ENCODE assay signal across 19 cellular contexts in the genomic region with DNA sequence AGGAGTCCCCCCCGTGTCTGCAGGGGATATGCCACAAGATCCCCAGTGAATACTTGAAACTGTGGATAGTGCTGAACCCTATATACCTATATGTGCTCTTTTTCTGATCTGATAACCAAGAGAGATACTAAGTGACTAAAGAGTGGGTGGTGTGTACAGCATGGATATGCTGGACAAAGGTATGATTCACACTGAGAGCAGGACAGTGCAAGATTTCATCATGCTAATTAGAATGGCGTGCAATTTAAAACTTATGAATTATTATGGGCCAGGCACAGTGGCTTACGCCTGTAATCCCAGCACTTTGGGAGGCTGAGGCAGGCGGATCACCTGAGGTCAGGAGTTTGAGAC.
DNase-seq lines count a peak whose midpoint lies in the region; ATAC-seq and TF ChIP-seq lines count a peak whose summit lies in the region.
"Had no signal": no experiment of that assay in that cellular context is flagged by ENCODE, and none has a peak within 500 bp of the region (broad histone marks: within the 10 kb centered on the region; RNA-seq: fewer than 3 reads in every experiment).

No MANE protein-coding gene starts in this region.

- intact Hi-C loops in mammary epithelial cell (cut with micrococcal nuclease) = loop anchor here (2.0 kb wide), 1 partner anchor 28 kb away; no protein-coding TSS in a partner anchor

- H4K20me1 ChIP-seq in mammary epithelial cell (ENCODE audit: insufficient read depth, low read length) = peaks cover 2% of the 10 kb centered on the region

- peak overlapping the region; percentile 84 for H3K27ac ChIP-seq in ACC112 (ENCODE audit: low read depth, low read length)
- H3K27ac ChIP-seq in mammary epithelial cell (ENCODE audit: insufficient read depth, low read depth, low read length) = peak overlapping the region; percentile 86
- H3K27ac ChIP-seq: colonic mucosa, esophagus muscularis mucosa had no signal

- no peaks in the 10 kb centered on the region for H3K9me3 ChIP-seq in mammary epithelial cell (replicated peaks; ENCODE audit: insufficient read depth, low read length)
- H3K9me3 ChIP-seq: colonic mucosa, esophagus muscularis mucosa had no signal

- CTCF ChIA-PET in mammary epithelial cell (lab: Charles Lee; ENCODE audit: low non-redundant PET) = no interaction called here

- H3K36me3 ChIP-seq in ACC112 (ENCODE audit: insufficient read depth, low read length) (peaks cover 5% of the 10 kb centered on the region; the same call in 1 of the 2 replicates), mammary epithelial cell (ENCODE audit: insufficient read depth, low read length) (no peaks in the 10 kb centered on the region)
- H3K36me3 ChIP-seq: colonic mucosa had no signal

- TF ChIP-seq CTCF in mammary epithelial cell (conservative IDR thresholded peaks at IDR 0.05 in 1 of 2, IDR thresholded peaks at IDR 0.05 in 1 of 2; ENCODE audit: extremely low read depth in 1 of 2, insufficient read depth in 1 of 2, low read depth in 1 of 2, low read length in 2 of 2) = no peak

- H3K9ac ChIP-seq in mammary epithelial cell (ENCODE audit: insufficient read depth, low read length) = peak overlapping the region; percentile 11

- H3K79me2 ChIP-seq in ACC112 (ENCODE audit: control insufficient read depth, insufficient read depth, low read length, unreplicated experiment) (peaks cover 6% of the 10 kb centered on the region), mammary epithelial cell (ENCODE audit: insufficient read depth, low read length) (peaks cover 71% of the 10 kb centered on the region)

- dilution Hi-C loops in mammary epithelial cell (cut with HindIII; ENCODE audit: low sequenced_read_pairs) = no loop called here

- H3K4me3 ChIP-seq in ACC112 (ENCODE audit: low read depth, low read length) (peak overlapping the region; percentile 41; the same call in 1 of the 2 replicates), mammary epithelial cell (replicated peaks in 1 of 3; ENCODE audit: insufficient read depth in 1 of 3, low read depth in 2 of 3, low read length in 3 of 3) (no peak overlapping the region)
- H3K4me3 ChIP-seq: colonic mucosa, esophagus muscularis mucosa, spleen had no signal

- H3K4me1 ChIP-seq in ACC112 (ENCODE audit: control insufficient read depth, insufficient read depth, low read length, unreplicated experiment) (peaks cover 17% of the 10 kb centered on the region), mammary epithelial cell (ENCODE audit: insufficient read depth, low read length) (peaks cover 19% of the 10 kb centered on the region)
- H3K4me1 ChIP-seq: colonic mucosa, esophagus muscularis mucosa had no signal

- DNase-seq in M059J (ENCODE audit: low read depth) (peak; percentile 50), mammary epithelial cell (peak; percentile 75), iris pigment epithelial cell (ENCODE audit: low read depth) (peak; percentile 53)
- no peak for DNase-seq in stimulated activated CD4-positive, alpha-beta T cell treated with anti-CD3 and anti-CD28 coated beads, Interleukin-4, amount 100 ng/mL, for 24 hours
- DNase-seq: activated CD4-positive, CD25-positive, alpha-beta regulatory T cell; CD8-positive, alpha-beta T cell; colonic mucosa; left ventricle myocardium superior; NCI-H146; NCI-H2227 treated with DMSO at 0.1 percent for 48 hours; Right ventricle myocardium superior; spleen; stimulated activated naive CD8-positive, alpha-beta T cell treated with anti-CD3 and anti-CD28 coated beads, Interleukin-15, Interleukin-2, amounts not matched to agents 100 U/mL and 50 U/mL, for 24 hours; T-helper 17 cell had no signal

- H3K4me2 ChIP-seq in mammary epithelial cell (ENCODE audit: insufficient read depth, low read depth, low read length) = peak overlapping the region; percentile 72

- H2AFZ ChIP-seq in ACC112 (ENCODE audit: low read length, unreplicated experiment) (no peak overlapping the region), mammary epithelial cell (ENCODE audit: low read depth, low read length) (no peak overlapping the region)

- ATAC-seq in GM21381 (IDR thresholded peaks at IDR 0.05; ENCODE audit: unreplicated experiment) = no peak
- ATAC-seq in HG03469 (IDR thresholded peaks at IDR 0.05; ENCODE audit: unreplicated experiment) = no peak
- no peak for ATAC-seq in GM18870 (IDR thresholded peaks at IDR 0.05; ENCODE audit: unreplicated experiment)
- ATAC-seq: CD8-positive, alpha-beta T cell; left ventricle myocardium superior; stimulated activated naive CD8-positive, alpha-beta T cell treated with anti-CD3 and anti-CD28 coated beads, Interleukin-15, Interleukin-2, amounts not matched to agents 100 U/mL and 50 U/mL, for 24 hours; T-helper 17 cell had no signal

- TSS peak; percentile 5 for BruUV-seq in mammary epithelial cell (replicated peaks; lab: Mats Ljungman, UMichigan)

- in situ Hi-C loops in mammary epithelial cell (cut with MboI; ENCODE audit: low sequenced_read_pairs in 2 of 2) = no loop called here

- WGBS in mammary epithelial cell (ENCODE audit: low coverage, missing lambda C conversion rate) = 70% methylated on average over 4 of the region's 4 CpGs

- H3K27me3 ChIP-seq in ACC112 (ENCODE audit: insufficient read depth, low read length) (no peaks in the 10 kb centered on the region), mammary epithelial cell (ENCODE audit: insufficient read depth, low read length) (no peaks in the 10 kb centered on the region)
- H3K27me3 ChIP-seq: colonic mucosa, esophagus muscularis mucosa, spleen had no signal
